In the genomic region with DNA sequence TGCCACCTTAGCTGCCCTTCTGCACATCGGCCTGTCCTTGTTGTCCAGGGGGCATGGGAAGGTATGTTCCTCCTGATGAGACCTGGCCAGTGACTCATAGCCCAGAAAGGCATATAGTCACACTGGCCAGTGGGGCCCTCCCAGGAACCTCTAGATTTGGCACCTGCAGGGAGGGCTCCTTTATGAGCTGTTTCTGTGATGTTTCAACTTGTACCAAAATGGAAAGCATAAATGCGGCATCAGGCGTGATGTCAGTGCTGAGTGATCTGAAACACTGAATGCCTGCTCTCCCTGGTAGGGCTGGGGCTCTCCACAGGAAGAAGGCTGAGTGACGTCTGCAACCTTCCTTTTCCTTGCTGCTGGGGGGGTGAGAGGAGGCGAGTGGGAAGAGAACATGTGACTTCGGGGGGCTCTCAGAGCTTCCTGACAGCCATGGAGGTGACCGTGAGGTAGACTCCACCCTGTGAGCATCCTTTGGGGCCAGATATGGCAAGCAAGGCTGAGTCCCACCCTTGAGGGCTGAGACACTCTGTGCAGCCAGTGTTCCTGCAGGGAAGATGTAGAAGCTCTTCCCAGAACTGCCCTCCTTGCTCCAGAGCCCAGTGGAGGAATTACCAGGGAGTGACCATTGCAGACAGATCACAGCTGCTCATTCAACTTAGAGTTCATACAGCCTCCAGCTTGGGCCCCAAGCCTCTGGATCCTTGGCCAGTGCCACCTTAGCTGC, we compare ENCODE assay signal across 19 cellular contexts. TPM values are rescaled to one million over a fixed set of nuclear protein-coding genes. Genes with fewer than 3 reads are reported as not detected.
A peak's percentile ranks its signal among the peaks of the same experiment; 100 is the strongest.
DNase-seq lines count a peak whose midpoint lies in the region; ATAC-seq, FAIRE-seq and TF ChIP-seq lines count a peak whose summit lies in the region.
"Had no signal": no experiment of that assay in that cellular context is flagged by ENCODE, and none has a peak within 500 bp of the region (broad histone marks: within the 10 kb centered on the region; RNA-seq: fewer than 3 reads in every experiment).

No MANE protein-coding gene starts in this region.

- no peak for TF ChIP-seq EP300 in GM12878 (IDR thresholded peaks at IDR 0.05; ENCODE audit: borderline replicate concordance in 1 of 2, control insufficient read depth in 1 of 2, low read depth in 2 of 2, low read length in 2 of 2)

- ATAC-seq in activated CD8-positive, alpha-beta T cell treated with anti-CD3 and anti-CD28 coated beads for 36 hours = no peak
- no peak for ATAC-seq in activated CD8-positive, alpha-beta T cell treated with anti-CD3 and anti-CD28 coated beads, Interleukin-2, amount 10 ng/mL, durations not matched to agents 7 days and 5 days
- 0 out of 2 replicates have a peak, but pooled peaks have one; percentile 21 for ATAC-seq in HCT116
- peak; percentile 41 for ATAC-seq in GM12878
- no peak for ATAC-seq in GM19463 (IDR thresholded peaks at IDR 0.05; ENCODE audit: unreplicated experiment)

- WGBS in GM12878 (ENCODE audit: insufficient coverage, insufficient replicate concordance, low lambda C conversion rate, missing lambda C conversion rate) = 6% methylated on average over 7 of the region's 7 CpGs

- no peak overlapping the region for H3K9ac ChIP-seq in HCT116 (ENCODE audit: low read length)
- no peak overlapping the region for H3K9ac ChIP-seq in GM12878 (ENCODE audit: control insufficient read depth, insufficient read depth, low read length)
- H3K9ac ChIP-seq: BLaER1 treated with 17β-estradiol and CSF1 and Interleukin-3, amounts not matched to agents 10 nM and 100 nM had no signal

- TF ChIP-seq POLR2A in HCT116 (IDR thresholded peaks at IDR 0.05; ENCODE audit: borderline replicate concordance, extremely low read depth, insufficient read depth, insufficient read length) = no peak
- no peak for TF ChIP-seq POLR2A in GM12878 (IDR thresholded peaks at IDR 0.05; ENCODE audit: low read depth, low read length)

- no peaks in the 10 kb centered on the region for H3K36me3 Mint-ChIP-seq in activated CD8-positive, alpha-beta T cell treated with anti-CD3 and anti-CD28 coated beads for 36 hours (ENCODE audit: low read depth)
- no peaks in the 10 kb centered on the region for H3K36me3 Mint-ChIP-seq in activated CD8-positive, alpha-beta T cell treated with anti-CD3 and anti-CD28 coated beads, Interleukin-2, amount 10 ng/mL, durations not matched to agents 7 days and 5 days (ENCODE audit: low read depth)

- in situ Hi-C loops in GM12878 (cut with MboI) = no loop called here

- H3K27ac ChIP-seq in HCT116 (ENCODE audit: low read depth, low read length) (no peak overlapping the region), GM12878 (ENCODE audit: control insufficient read depth, insufficient read depth) (no peak overlapping the region)
- H3K27ac ChIP-seq: BLaER1 treated with 17β-estradiol and CSF1 and Interleukin-3, amounts not matched to agents 10 nM and 100 nM; brain microvascular endothelial cell; hepatocyte; testis had no signal

- H3K36me3 ChIP-seq in HCT116 (ENCODE audit: control insufficient read depth in 1 of 2, insufficient read depth in 2 of 2, low read length in 2 of 2) (no peaks in the 10 kb centered on the region), GM12878 (ENCODE audit: control insufficient read depth in 2 of 2, insufficient read depth in 2 of 2, low read length in 1 of 2) (no peaks in the 10 kb centered on the region)
- H3K36me3 ChIP-seq: BLaER1 treated with 17β-estradiol and CSF1 and Interleukin-3, amounts not matched to agents 10 nM and 100 nM; brain microvascular endothelial cell had no signal

- H3K27me3 ChIP-seq in HCT116 (ENCODE audit: insufficient read depth, low read length) (no peaks in the 10 kb centered on the region), GM12878 (replicated peaks in 1 of 2; ENCODE audit: control insufficient read depth in 2 of 2, insufficient read depth in 2 of 2, low read length in 1 of 2) (no peaks in the 10 kb centered on the region; a peak in 1 of 4 replicates)
- H3K27me3 ChIP-seq: BLaER1 treated with 17β-estradiol and CSF1 and Interleukin-3, amounts not matched to agents 10 nM and 100 nM; brain microvascular endothelial cell; hepatocyte; testis had no signal

- H4K20me1 ChIP-seq in HCT116 (ENCODE audit: insufficient read depth) (no peaks in the 10 kb centered on the region), GM12878 (ENCODE audit: control insufficient read depth, insufficient read depth) (no peaks in the 10 kb centered on the region)
- H4K20me1 ChIP-seq: BLaER1 treated with 17β-estradiol and CSF1 and Interleukin-3, amounts not matched to agents 10 nM and 100 nM had no signal

- peaks cover 4% of the 10 kb centered on the region for H3K4me1 Mint-ChIP-seq in activated CD8-positive, alpha-beta T cell treated with anti-CD3 and anti-CD28 coated beads for 36 hours (ENCODE audit: low read depth)
- peaks cover 4% of the 10 kb centered on the region for H3K4me1 Mint-ChIP-seq in activated CD8-positive, alpha-beta T cell treated with anti-CD3 and anti-CD28 coated beads, Interleukin-2, amount 10 ng/mL, durations not matched to agents 7 days and 5 days (ENCODE audit: low read depth)

- intact Hi-C loops in activated CD8-positive, alpha-beta T cell treated with anti-CD3 and anti-CD28 coated beads for 36 hours (cut with micrococcal nuclease) = no loop called here
- intact Hi-C loops in HCT116 (cut with micrococcal nuclease) = no loop called here
- intact Hi-C loops in GM12878 (cut with micrococcal nuclease; ENCODE audit: unreplicated experiment) = no loop called here

- RAD21 ChIA-PET in HCT116 (lab: Charles Lee; ENCODE audit: low non-redundant PET in 1 of 2, low total read pairs in 2 of 2, uncharacterized antibody in 2 of 2, unreplicated experiment in 2 of 2) = no interaction called here
- RAD21 ChIA-PET in GM12878 (lab: Charles Lee; ENCODE audit: unreplicated experiment) = interaction anchor here (1.9 kb wide), 1 partner anchor 97 kb away, joined by 7 read pairs; no protein-coding TSS in a partner anchor

- H3K4me3 Mint-ChIP-seq in activated CD8-positive, alpha-beta T cell treated with anti-CD3 and anti-CD28 coated beads for 36 hours = no peak overlapping the region
- no peak overlapping the region for H3K4me3 Mint-ChIP-seq in activated CD8-positive, alpha-beta T cell treated with anti-CD3 and anti-CD28 coated beads, Interleukin-2, amount 10 ng/mL, durations not matched to agents 7 days and 5 days
- H3K4me3 Mint-ChIP-seq: activated CD4-positive, alpha-beta T cell treated with anti-CD3 and anti-CD28 coated beads, Interleukin-2, amount 10 ng/mL, durations not matched to agents 24 days and 14 days; dendritic cell treated with granulocyte-macrophage colony-stimulating factor and Interleukin-4, amounts not matched to agents 40 ng/mL and 50 ng/mL, for 4 days had no signal

- H3K9me3 ChIP-seq in HCT116 (ENCODE audit: control insufficient read depth in 1 of 2, insufficient read depth in 1 of 2, low read depth in 1 of 2, low read length in 2 of 2) (peaks cover 0 to 3% of the 10 kb centered on the region in 2 experiments; a peak in 1 of 4 replicates), GM12878 (replicated peaks; ENCODE audit: control insufficient read depth, insufficient read depth, low read length) (no peaks in the 10 kb centered on the region)
- H3K9me3 ChIP-seq: testis had no signal

- H3K4me1 ChIP-seq in HCT116 (ENCODE audit: control insufficient read depth in 1 of 2, insufficient read depth in 2 of 2, low read length in 2 of 2) (peaks cover 12 to 35% of the 10 kb centered on the region in 2 experiments), GM12878 (ENCODE audit: control insufficient read depth, insufficient read depth, low read length) (no peaks in the 10 kb centered on the region)
- H3K4me1 ChIP-seq: testis had no signal

- POLR2A ChIA-PET in activated CD8-positive, alpha-beta T cell treated with anti-CD3 and anti-CD28 coated beads for 36 hours (lab: Charles Lee) = interaction anchor here (0.6 to 0.8 kb wide), 2 partner anchors 12 to 390 kb away, joined by 3 to 4 read pairs; no protein-coding TSS in a partner anchor
- POLR2A ChIA-PET in activated CD8-positive, alpha-beta T cell treated with anti-CD3 and anti-CD28 coated beads, Interleukin-2, amount 10 ng/mL, durations not matched to agents 7 days and 5 days (lab: Charles Lee) = no interaction called here
- POLR2A ChIA-PET in HCT116 (lab: Charles Lee) = no interaction called here
- POLR2A ChIA-PET in GM12878 (lab: Charles Lee) = interaction anchor here (1.0 kb wide), 1 partner anchor 167 kb away, joined by 8 read pairs; a partner anchor contains a TSS

- H3K79me2 ChIP-seq in HCT116 (ENCODE audit: insufficient read depth, low read length) = no peaks in the 10 kb centered on the region
- no peaks in the 10 kb centered on the region for H3K79me2 ChIP-seq in GM12878 (ENCODE audit: control insufficient read depth, insufficient read depth, low read length)
- H3K79me2 ChIP-seq: hepatocyte had no signal

- BruUV-seq in HCT116 (replicated peaks; lab: Mats Ljungman, UMichigan) (no TSS peak), GM12878 (replicated peaks; lab: Mats Ljungman, UMichigan) (no TSS peak)

- H3K27ac Mint-ChIP-seq in activated CD8-positive, alpha-beta T cell treated with anti-CD3 and anti-CD28 coated beads for 36 hours = no peak overlapping the region
- no peak overlapping the region for H3K27ac Mint-ChIP-seq in activated CD8-positive, alpha-beta T cell treated with anti-CD3 and anti-CD28 coated beads, Interleukin-2, amount 10 ng/mL, durations not matched to agents 7 days and 5 days
- H3K27ac Mint-ChIP-seq: activated CD4-positive, alpha-beta T cell treated with anti-CD3 and anti-CD28 coated beads, Interleukin-2, amount 10 ng/mL, durations not matched to agents 24 days and 14 days; dendritic cell treated with granulocyte-macrophage colony-stimulating factor and Interleukin-4, amounts not matched to agents 40 ng/mL and 50 ng/mL, for 4 days had no signal

- no peaks in the 10 kb centered on the region for H3K9me2 ChIP-seq in HCT116 (ENCODE audit: insufficient read depth)

- H3K4me3 ChIP-seq in HCT116 (replicated peaks in 1 of 2; ENCODE audit: low read depth in 1 of 2, low read length in 2 of 2) (no peak overlapping the region), GM12878 (no peak overlapping the region)
- H3K4me3 ChIP-seq: BLaER1 treated with 17β-estradiol and CSF1 and Interleukin-3, amounts not matched to agents 10 nM and 100 nM; hepatocyte; testis had no signal

- no peaks in the 10 kb centered on the region for H3K9me3 Mint-ChIP-seq in activated CD8-positive, alpha-beta T cell treated with anti-CD3 and anti-CD28 coated beads for 36 hours
- H3K9me3 Mint-ChIP-seq in activated CD8-positive, alpha-beta T cell treated with anti-CD3 and anti-CD28 coated beads, Interleukin-2, amount 10 ng/mL, durations not matched to agents 7 days and 5 days (ENCODE audit: insufficient read depth) = no peaks in the 10 kb centered on the region
- H3K9me3 Mint-ChIP-seq: activated CD4-positive, alpha-beta T cell treated with anti-CD3 and anti-CD28 coated beads, Interleukin-2, amount 10 ng/mL, durations not matched to agents 24 days and 14 days had no signal

- H2AFZ ChIP-seq in HCT116 (ENCODE audit: low read depth, low read length, poor library complexity, severe bottlenecking) (no peak overlapping the region), GM12878 (ENCODE audit: control insufficient read depth, low read depth, low read length) (no peak overlapping the region)
- H2AFZ ChIP-seq: hepatocyte had no signal

- no peak for TF ChIP-seq RAD21 in HCT116 (IDR thresholded peaks at IDR 0.05; ENCODE audit: low read depth)
- TF ChIP-seq RAD21 in GM12878 (IDR thresholded peaks at IDR 0.05; ENCODE audit: insufficient read depth, low read depth, low read length) = no peak

- peak overlapping the region; percentile 45 for H3K4me2 ChIP-seq in HCT116 (ENCODE audit: low read length)
- no peak overlapping the region; the same call in 1 of the 2 replicates for H3K4me2 ChIP-seq in GM12878 (ENCODE audit: control insufficient read depth, insufficient read depth)
- H3K4me2 ChIP-seq: hepatocyte had no signal

- CTCF ChIA-PET in activated CD8-positive, alpha-beta T cell treated with anti-CD3 and anti-CD28 coated beads for 36 hours (lab: Charles Lee) = interaction anchor here (1.1 to 1.9 kb wide), 3 partner anchors 17 to 98 kb away, joined by 3 to 10 read pairs (median 4); no protein-coding TSS in a partner anchor
- CTCF ChIA-PET in activated CD8-positive, alpha-beta T cell treated with anti-CD3 and anti-CD28 coated beads, Interleukin-2, amount 10 ng/mL, durations not matched to agents 7 days and 5 days (lab: Charles Lee) = interaction anchor here (0.6 kb wide), 1 partner anchor 70 kb away, joined by 3 read pairs; no protein-coding TSS in a partner anchor
- CTCF ChIA-PET in HCT116 (lab: Charles Lee) (interaction anchor here (0.6 kb wide), 1 partner anchor 96 kb away, joined by 3 read pairs; no protein-coding TSS in a partner anchor), GM12878 (lab: Yijun Ruan, JAX) (interaction anchor here (1.4 to 1.6 kb wide), 2 partner anchors 35 to 97 kb away, joined by 4 to 5 read pairs; no protein-coding TSS in a partner anchor)

- SMC1A ChIA-PET in GM12878 (lab: Charles Lee; ENCODE audit: uncharacterized antibody, unreplicated experiment) = no interaction called here

- peak; percentile 19 for DNase-seq in activated CD8-positive, alpha-beta T cell treated with anti-CD3 and anti-CD28 coated beads for 36 hours
- no peak for DNase-seq in activated CD8-positive, alpha-beta T cell treated with anti-CD3 and anti-CD28 coated beads, Interleukin-2, amount 10 ng/mL, durations not matched to agents 7 days and 5 days
- DNase-seq in HCT116 (ENCODE audit: low read depth, low spot score) (no peak), GM12878 (ENCODE audit: low read depth, low spot score) (no peak), middle frontal gyrus (ENCODE audit: extremely low spot score, low spot score) (peak; percentile 42), GM03348 (ENCODE audit: low spot score) (no peak), cortex of kidney (lab: John Stamatoyannopoulos, UW) (no peak)
- DNase-seq: activated CD4-positive, alpha-beta T cell treated with anti-CD3 and anti-CD28 coated beads, Interleukin-2, amount 10 ng/mL, durations not matched to agents 24 days and 14 days; brain microvascular endothelial cell; EL; NCI-H1436; NCI-H524 treated with DMSO at 0.1 percent for 48 hours; SHP77; testis had no signal

- FAIRE-seq in GM12878 (lab: Jason Lieb, UNC) = no peak
- FAIRE-seq: endothelial cell of umbilical vein had no signal

- TF ChIP-seq CTCF in activated CD8-positive, alpha-beta T cell treated with anti-CD3 and anti-CD28 coated beads for 36 hours (IDR thresholded peaks at IDR 0.05) = no peak
- TF ChIP-seq CTCF in HCT116 (IDR thresholded peaks at IDR 0.05 in 2 of 3, conservative IDR thresholded peaks at IDR 0.05 in 1 of 3; ENCODE audit: borderline replicate concordance in 1 of 3, insufficient read depth in 1 of 3, low read depth in 2 of 3, low read length in 2 of 3) (no peak), GM12878 (IDR thresholded peaks at IDR 0.05 in 2 of 3, conservative IDR thresholded peaks at IDR 0.05 in 1 of 3; ENCODE audit: control insufficient read depth in 2 of 3, extremely low read depth in 1 of 3, insufficient read depth in 1 of 3, low read depth in 3 of 3, low read length in 3 of 3) (no peak)

- H3K27me3 Mint-ChIP-seq in activated CD8-positive, alpha-beta T cell treated with anti-CD3 and anti-CD28 coated beads for 36 hours = no peaks in the 10 kb centered on the region
- peaks cover 3% of the 10 kb centered on the region for H3K27me3 Mint-ChIP-seq in activated CD8-positive, alpha-beta T cell treated with anti-CD3 and anti-CD28 coated beads, Interleukin-2, amount 10 ng/mL, durations not matched to agents 7 days and 5 days (ENCODE audit: low read depth)

RNA-seq across cellular contexts. Expression of a gene that starts 37.1 kb away (rescaled TPM):
- 100 to 1,000 TPM; 165 to 166 TPM for total RNA-seq in activated CD8-positive, alpha-beta T cell treated with anti-CD3 and anti-CD28 coated beads for 36 hours
- 100 to 1,000 TPM; 179 to 192 TPM for total RNA-seq in activated CD8-positive, alpha-beta T cell treated with anti-CD3 and anti-CD28 coated beads, Interleukin-2, amount 10 ng/mL, durations not matched to agents 7 days and 5 days
- 246 TPM for total RNA-seq in HCT116 (2021; ENCODE audit: unreplicated experiment)
- polyA plus RNA-seq in HCT116 (2012) = 185 and 207 TPM in 2 replicates
- 71.1 and 89.5 TPM in 2 replicates for total RNA-seq in GM12878 (2013; cell fraction: nucleolus; rRNA removed)
- 199 and 214 TPM in 2 replicates for total RNA-seq in GM12878 (2014; rRNA removed)
- 110 and 116 TPM in 2 replicates for total RNA-seq in GM12878 (2014; rRNA removed; fragmentation: Illumina TruSeq; extraction: Trizol)
- total RNA-seq in GM12878 (2021) = 178 and 186 TPM in 2 replicates
- polyA plus RNA-seq in GM12878 (2011; ENCODE audit: low read depth) = 43.5 TPM
- polyA plus RNA-seq in GM12878 (2011; rRNA removed) = 66.9 and 101 TPM in 2 replicates
- polyA plus RNA-seq in GM12878 (2011; cell fraction: cytosol; rRNA removed) = 152 and 183 TPM in 2 replicates
- polyA plus RNA-seq in GM12878 (2011; cell fraction: nucleus; rRNA removed) = 301 and 327 TPM in 2 replicates
- polyA plus RNA-seq in GM12878 (2012) = 71.4 and 74.9 TPM in 2 replicates
- 125 and 130 TPM in 2 replicates for polyA plus RNA-seq in GM12878 (2014; fragmentation: Illumina TruSeq; extraction: Trizol)
- polyA plus RNA-seq in GM12878 (2014; fragmentation: Nextera tagmentation; extraction: Ambion mirVana) = 100 to 1,000 TPM in 1 of 2 experiments, 10 to 100 TPM in 1; 74.4 to 102 TPM
- 132 and 162 TPM in 2 replicates for polyA plus RNA-seq in GM12878 (2014; rRNA removed)
- polyA plus RNA-seq in GM12878 (2016; fragmentation: Nextera tagmentation; extraction: Ambion mirVana) = 100 to 1,000 TPM; 207 to 209 TPM
- 167 and 275 TPM in 2 replicates for polyA minus RNA-seq in GM12878 (2011; rRNA and poly(A)+ RNA removed)
- polyA minus RNA-seq in GM12878 (2011; cell fraction: cytosol; rRNA and poly(A)+ RNA removed) = 76.0 and 90.2 TPM in 2 replicates
- polyA minus RNA-seq in GM12878 (2011; cell fraction: nucleus; rRNA and poly(A)+ RNA removed) = 116 and 212 TPM in 2 replicates

RNA-seq across cellular contexts. Expression of a gene that starts 52.2 kb away (rescaled TPM):
- total RNA-seq in activated CD8-positive, alpha-beta T cell treated with anti-CD3 and anti-CD28 coated beads for 36 hours = 10 to 100 TPM in 1 of 2 experiments, 1 to 10 TPM in 1; 9.6 to 11.8 TPM
- 1 to 10 TPM; 3.8 to 4.7 TPM for total RNA-seq in activated CD8-positive, alpha-beta T cell treated with anti-CD3 and anti-CD28 coated beads, Interleukin-2, amount 10 ng/mL, durations not matched to agents 7 days and 5 days
- 15.4 TPM for total RNA-seq in HCT116 (2021; ENCODE audit: unreplicated experiment)
- 11.6 and 11.8 TPM in 2 replicates for polyA plus RNA-seq in HCT116 (2012)
- 31.5 and 41.7 TPM in 2 replicates for total RNA-seq in GM12878 (2013; cell fraction: nucleolus; rRNA removed)
- 10.1 and 10.6 TPM in 2 replicates for total RNA-seq in GM12878 (2014; rRNA removed)
- total RNA-seq in GM12878 (2014; rRNA removed; fragmentation: Illumina TruSeq; extraction: Trizol) = 2.3 and 3.0 TPM in 2 replicates
- 14.1 TPM in 2 replicates for total RNA-seq in GM12878 (2021)
- polyA plus RNA-seq in GM12878 (2011; ENCODE audit: low read depth) = 23.1 TPM
- 13.4 and 24.2 TPM in 2 replicates for polyA plus RNA-seq in GM12878 (2011; rRNA removed)
- 16.4 and 28.7 TPM in 2 replicates for polyA plus RNA-seq in GM12878 (2011; cell fraction: cytosol; rRNA removed)
- 519 and 594 TPM in 2 replicates for polyA plus RNA-seq in GM12878 (2011; cell fraction: nucleus; rRNA removed)
- 38.8 and 51.3 TPM in 2 replicates for polyA plus RNA-seq in GM12878 (2012)
- 1.6 and 3.4 TPM in 2 replicates for polyA plus RNA-seq in GM12878 (2014; fragmentation: Illumina TruSeq; extraction: Trizol)
- 1 to 10 TPM; 1.2 to 4.4 TPM for polyA plus RNA-seq in GM12878 (2014; fragmentation: Nextera tagmentation; extraction: Ambion mirVana)
- 20.8 and 25.5 TPM in 2 replicates for polyA plus RNA-seq in GM12878 (2014; rRNA removed)
- polyA plus RNA-seq in GM12878 (2016; fragmentation: Nextera tagmentation; extraction: Ambion mirVana) = 1 to 10 TPM; 2.6 to 3.9 TPM
- 4.2 and 11.5 TPM in 2 replicates for polyA minus RNA-seq in GM12878 (2011; rRNA and poly(A)+ RNA removed)
- 5.6 and 5.8 TPM in 2 replicates for polyA minus RNA-seq in GM12878 (2011; cell fraction: cytosol; rRNA and poly(A)+ RNA removed)
- 44.7 and 55.5 TPM in 2 replicates for polyA minus RNA-seq in GM12878 (2011; cell fraction: nucleus; rRNA and poly(A)+ RNA removed)

RNA-seq across cellular contexts. Expression of a gene that starts 52.3 kb away (rescaled TPM):
- total RNA-seq in activated CD8-positive, alpha-beta T cell treated with anti-CD3 and anti-CD28 coated beads for 36 hours = 10 to 100 TPM; 22.0 to 31.7 TPM
- 10 to 100 TPM; 36.3 to 45.8 TPM for total RNA-seq in activated CD8-positive, alpha-beta T cell treated with anti-CD3 and anti-CD28 coated beads, Interleukin-2, amount 10 ng/mL, durations not matched to agents 7 days and 5 days
- 71.9 TPM for total RNA-seq in HCT116 (2021; ENCODE audit: unreplicated experiment)
- polyA plus RNA-seq in HCT116 (2012) = 49.7 and 51.5 TPM in 2 replicates
- total RNA-seq in GM12878 (2013; cell fraction: nucleolus; rRNA removed) = 38.2 and 40.9 TPM in 2 replicates
- total RNA-seq in GM12878 (2014; rRNA removed) = 14.7 and 20.4 TPM in 2 replicates
- total RNA-seq in GM12878 (2014; rRNA removed; fragmentation: Illumina TruSeq; extraction: Trizol) = 6.4 and 8.1 TPM in 2 replicates
- total RNA-seq in GM12878 (2021) = 28.7 and 31.5 TPM in 2 replicates
- 26.5 TPM for polyA plus RNA-seq in GM12878 (2011; ENCODE audit: low read depth)
- polyA plus RNA-seq in GM12878 (2011; rRNA removed) = 8.1 and 20.0 TPM in 2 replicates
- polyA plus RNA-seq in GM12878 (2011; cell fraction: cytosol; rRNA removed) = 22.3 and 30.2 TPM in 2 replicates
- polyA plus RNA-seq in GM12878 (2011; cell fraction: nucleus; rRNA removed) = 105 and 114 TPM in 2 replicates
- polyA plus RNA-seq in GM12878 (2012) = 5.7 and 8.9 TPM in 2 replicates
- polyA plus RNA-seq in GM12878 (2014; fragmentation: Illumina TruSeq; extraction: Trizol) = 6.4 and 12.1 TPM in 2 replicates
- polyA plus RNA-seq in GM12878 (2014; fragmentation: Nextera tagmentation; extraction: Ambion mirVana) = 1 to 10 TPM; 4.2 to 4.5 TPM
- polyA plus RNA-seq in GM12878 (2014; rRNA removed) = 21.4 and 23.0 TPM in 2 replicates
- polyA plus RNA-seq in GM12878 (2016; fragmentation: Nextera tagmentation; extraction: Ambion mirVana) = 10 to 100 TPM; 16.6 to 18.5 TPM
- polyA minus RNA-seq in GM12878 (2011; rRNA and poly(A)+ RNA removed) = 20.3 and 29.3 TPM in 2 replicates
- polyA minus RNA-seq in GM12878 (2011; cell fraction: cytosol; rRNA and poly(A)+ RNA removed) = 13.1 and 13.6 TPM in 2 replicates
- 31.8 and 67.1 TPM in 2 replicates for polyA minus RNA-seq in GM12878 (2011; cell fraction: nucleus; rRNA and poly(A)+ RNA removed)

Comparison
In these comparisons a context has a peak if more than half of its experiments do, and no peak if none do; other contexts are left out.
1. DNase-seq: peak in activated CD8-positive, alpha-beta T cell treated with anti-CD3 and anti-CD28 coated beads for 36 hours (single experiment) and middle frontal gyrus (single experiment); none in activated CD8-positive, alpha-beta T cell treated with anti-CD3 and anti-CD28 coated beads, Interleukin-2, amount 10 ng/mL, durations not matched to agents 7 days and 5 days (single experiment), HCT116 (single experiment), GM12878 (single experiment), GM03348 (single experiment) and cortex of kidney (single experiment).
2. POLR2A ChIA-PET loops: an anchor here in activated CD8-positive, alpha-beta T cell treated with anti-CD3 and anti-CD28 coated beads for 36 hours (0.6 to 0.8 kb wide) and GM12878 (1.0 kb wide); none called in activated CD8-positive, alpha-beta T cell treated with anti-CD3 and anti-CD28 coated beads, Interleukin-2, amount 10 ng/mL, durations not matched to agents 7 days and 5 days and HCT116.
3. ATAC-seq: peak in HCT116 (single experiment) and GM12878 (single experiment); none in activated CD8-positive, alpha-beta T cell treated with anti-CD3 and anti-CD28 coated beads for 36 hours (single experiment), activated CD8-positive, alpha-beta T cell treated with anti-CD3 and anti-CD28 coated beads, Interleukin-2, amount 10 ng/mL, durations not matched to agents 7 days and 5 days (single experiment) and GM19463 (single experiment).